ENCODE assay signal across 8 cellular contexts in the genomic region with DNA sequence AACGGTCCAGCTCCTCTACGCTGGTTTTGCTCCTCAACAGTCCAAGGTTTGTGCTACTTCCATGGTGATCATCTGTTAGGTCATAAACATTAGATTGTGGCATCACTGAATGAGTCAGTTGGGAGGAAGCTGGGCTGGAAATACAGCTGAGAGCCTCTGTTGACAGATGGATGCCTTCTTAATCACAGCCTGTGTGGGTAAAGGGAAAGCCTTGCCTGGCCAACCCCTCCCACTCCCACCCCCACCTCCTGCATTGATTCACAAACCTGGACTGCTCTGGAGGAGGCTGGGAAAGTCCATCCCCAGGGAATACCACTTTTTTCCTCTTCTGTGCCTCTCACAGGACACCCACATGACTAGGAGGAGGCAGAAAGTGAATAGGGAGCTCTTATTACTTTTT.
DNase-seq lines count a peak whose midpoint lies in the region; ATAC-seq and TF ChIP-seq lines count a peak whose summit lies in the region.

No MANE protein-coding gene starts in this region.

- TF ChIP-seq CTCF in BJ (IDR thresholded peaks at IDR 0.05; ENCODE audit: insufficient read depth, low read depth, low read length) (no peak), colonic mucosa (IDR thresholded peaks at IDR 0.05) (no peak)

- H3K4me1 ChIP-seq in colonic mucosa (no peaks in the 10 kb centered on the region), muscle layer of duodenum (ENCODE audit: control insufficient read depth in 1 of 2, insufficient read depth in 2 of 2, low read length in 2 of 2) (peaks cover 0 to 4% of the 10 kb centered on the region in 2 donors)

- H3K27ac Mint-ChIP-seq in T-cell: no peak overlapping the region
- H3K27ac Mint-ChIP-seq in activated T-helper 1 cell treated with anti-CD3 and anti-CD28 coated beads, Interleukin-12 subunit alpha, Interleukin-12 subunit beta, Interleukin-2, Interleukin-4 antibody, amounts not matched to agents 30 ng/mL and 10 ng/mL and 1 ng/mL, durations not matched to agents 14 hours and 24 hours and 36 hours: no peak overlapping the region

- H3K36me3 ChIP-seq in BJ (ENCODE audit: control insufficient read depth, insufficient read depth, low read length) (no peaks in the 10 kb centered on the region), colonic mucosa (no peaks in the 10 kb centered on the region), muscle layer of duodenum (ENCODE audit: control insufficient read depth in 1 of 2, insufficient read depth in 2 of 2, low read length in 2 of 2) (peaks cover 0 to 6% of the 10 kb centered on the region in 2 donors)

- H3K4me1 Mint-ChIP-seq in T-cell: peaks cover 0 to 6% (median 0%) of the 10 kb centered on the region in 3 donors
- no peaks in the 10 kb centered on the region for H3K4me1 Mint-ChIP-seq in activated T-helper 1 cell treated with anti-CD3 and anti-CD28 coated beads, Interleukin-12 subunit alpha, Interleukin-12 subunit beta, Interleukin-2, Interleukin-4 antibody, amounts not matched to agents 30 ng/mL and 10 ng/mL and 1 ng/mL, durations not matched to agents 14 hours and 24 hours and 36 hours (ENCODE audit: low read depth)

- peaks cover 6 to 20% of the 10 kb centered on the region in 2 donors for H3K27me3 Mint-ChIP-seq in T-cell
- peaks cover 18% of the 10 kb centered on the region for H3K27me3 Mint-ChIP-seq in activated T-helper 1 cell treated with anti-CD3 and anti-CD28 coated beads, Interleukin-12 subunit alpha, Interleukin-12 subunit beta, Interleukin-2, Interleukin-4 antibody, amounts not matched to agents 30 ng/mL and 10 ng/mL and 1 ng/mL, durations not matched to agents 14 hours and 24 hours and 36 hours (ENCODE audit: insufficient read depth)

- DNase-seq in BJ (ENCODE audit: low read depth): peak; percentile 98
- peak; percentile 76 for DNase-seq in NCI-H146 treated with DMSO at 0.1 percent for 48 hours (lab: John Stamatoyannopoulos, UW; ENCODE audit: unreplicated experiment)
- DNase-seq in colonic mucosa: no peak
- DNase-seq in T-cell: no peak
- no peak for DNase-seq in activated T-helper 1 cell treated with anti-CD3 and anti-CD28 coated beads, Interleukin-12 subunit alpha, Interleukin-12 subunit beta, Interleukin-2, Interleukin-4 antibody, amounts not matched to agents 30 ng/mL and 10 ng/mL and 1 ng/mL, durations not matched to agents 14 hours and 24 hours and 36 hours (ENCODE audit: low spot score)

- H3K9me3 ChIP-seq in colonic mucosa: no peaks in the 10 kb centered on the region
- no peaks in the 10 kb centered on the region for H3K9me3 ChIP-seq in muscle layer of duodenum (ENCODE audit: control insufficient read depth in 1 of 2, low read length in 2 of 2)

- H3K27me3 ChIP-seq in BJ (ENCODE audit: control insufficient read depth, insufficient read depth, low read length) (no peaks in the 10 kb centered on the region), colonic mucosa (no peaks in the 10 kb centered on the region), muscle layer of duodenum (ENCODE audit: low read depth, low read length) (no peaks in the 10 kb centered on the region)

- ATAC-seq in T-cell (replicated peaks in 1 of 4) (no peak), HG03280 (IDR thresholded peaks at IDR 0.05; ENCODE audit: unreplicated experiment) (no peak), HG02981 (IDR thresholded peaks at IDR 0.05; ENCODE audit: unreplicated experiment) (no peak)

- H3K9me3 Mint-ChIP-seq in T-cell: no peaks in the 10 kb centered on the region
- no peaks in the 10 kb centered on the region for H3K9me3 Mint-ChIP-seq in activated T-helper 1 cell treated with anti-CD3 and anti-CD28 coated beads, Interleukin-12 subunit alpha, Interleukin-12 subunit beta, Interleukin-2, Interleukin-4 antibody, amounts not matched to agents 30 ng/mL and 10 ng/mL and 1 ng/mL, durations not matched to agents 14 hours and 24 hours and 36 hours

- no peaks in the 10 kb centered on the region for H3K36me3 Mint-ChIP-seq in T-cell
- no peaks in the 10 kb centered on the region for H3K36me3 Mint-ChIP-seq in activated T-helper 1 cell treated with anti-CD3 and anti-CD28 coated beads, Interleukin-12 subunit alpha, Interleukin-12 subunit beta, Interleukin-2, Interleukin-4 antibody, amounts not matched to agents 30 ng/mL and 10 ng/mL and 1 ng/mL, durations not matched to agents 14 hours and 24 hours and 36 hours (ENCODE audit: low read depth)

- CTCF ChIA-PET in BJ (lab: Yijun Ruan, JAX) (interaction anchor here (1.1 kb wide), 1 partner anchor 16 kb away, joined by 4 read pairs; no protein-coding TSS in a partner anchor), T-cell (lab: Charles Lee) (no interaction called here)

- no peak overlapping the region for H3K4me3 Mint-ChIP-seq in T-cell
- H3K4me3 Mint-ChIP-seq in activated T-helper 1 cell treated with anti-CD3 and anti-CD28 coated beads, Interleukin-12 subunit alpha, Interleukin-12 subunit beta, Interleukin-2, Interleukin-4 antibody, amounts not matched to agents 30 ng/mL and 10 ng/mL and 1 ng/mL, durations not matched to agents 14 hours and 24 hours and 36 hours: no peak overlapping the region

- intact Hi-C loops in colonic mucosa (cut with DNase I): no loop called here
- intact Hi-C loops in activated T-helper 1 cell treated with anti-CD3 and anti-CD28 coated beads, Interleukin-12 subunit alpha, Interleukin-12 subunit beta, Interleukin-2, Interleukin-4 antibody, amounts not matched to agents 30 ng/mL and 10 ng/mL and 1 ng/mL, durations not matched to agents 14 hours and 24 hours and 36 hours (cut with micrococcal nuclease): no loop called here

- H3K27ac ChIP-seq in colonic mucosa (peak overlapping the region; percentile 46), muscle layer of duodenum (ENCODE audit: low read length) (peak overlapping the region; percentile 86)

- POLR2A ChIA-PET in BJ (lab: Charles Lee): interaction anchor here (0.6 to 0.7 kb wide), 3 partner anchors 24 to 180 kb away, joined by 3 to 13 read pairs (median 4); a partner anchor contains a TSS
- POLR2A ChIA-PET in T-cell (lab: Charles Lee): no interaction called here

- no peak overlapping the region for H3K9ac ChIP-seq in colonic mucosa (ENCODE audit: low read depth in 2 of 2, low read length in 2 of 2)

- H3K4me3 ChIP-seq in BJ (ENCODE audit: low read depth, low read length): no peak overlapping the region
- no peak overlapping the region for H3K4me3 ChIP-seq in colonic mucosa
- no peak overlapping the region for H3K4me3 ChIP-seq in muscle layer of duodenum (ENCODE audit: low read depth in 1 of 2, low read length in 2 of 2)

Comparison
In these comparisons a context has a peak if more than half of its experiments do, and no peak if none do; other contexts are left out.
1. DNase-seq: peak in BJ (single experiment) and NCI-H146 treated with DMSO at 0.1 percent for 48 hours (single experiment); none in colonic mucosa (single experiment), T-cell (0 of 34) and activated T-helper 1 cell treated with anti-CD3 and anti-CD28 coated beads, Interleukin-12 subunit alpha, Interleukin-12 subunit beta, Interleukin-2, Interleukin-4 antibody, amounts not matched to agents 30 ng/mL and 10 ng/mL and 1 ng/mL, durations not matched to agents 14 hours and 24 hours and 36 hours (single experiment).